8 cellular contexts compared by ENCODE assay signal in the genomic region with DNA sequence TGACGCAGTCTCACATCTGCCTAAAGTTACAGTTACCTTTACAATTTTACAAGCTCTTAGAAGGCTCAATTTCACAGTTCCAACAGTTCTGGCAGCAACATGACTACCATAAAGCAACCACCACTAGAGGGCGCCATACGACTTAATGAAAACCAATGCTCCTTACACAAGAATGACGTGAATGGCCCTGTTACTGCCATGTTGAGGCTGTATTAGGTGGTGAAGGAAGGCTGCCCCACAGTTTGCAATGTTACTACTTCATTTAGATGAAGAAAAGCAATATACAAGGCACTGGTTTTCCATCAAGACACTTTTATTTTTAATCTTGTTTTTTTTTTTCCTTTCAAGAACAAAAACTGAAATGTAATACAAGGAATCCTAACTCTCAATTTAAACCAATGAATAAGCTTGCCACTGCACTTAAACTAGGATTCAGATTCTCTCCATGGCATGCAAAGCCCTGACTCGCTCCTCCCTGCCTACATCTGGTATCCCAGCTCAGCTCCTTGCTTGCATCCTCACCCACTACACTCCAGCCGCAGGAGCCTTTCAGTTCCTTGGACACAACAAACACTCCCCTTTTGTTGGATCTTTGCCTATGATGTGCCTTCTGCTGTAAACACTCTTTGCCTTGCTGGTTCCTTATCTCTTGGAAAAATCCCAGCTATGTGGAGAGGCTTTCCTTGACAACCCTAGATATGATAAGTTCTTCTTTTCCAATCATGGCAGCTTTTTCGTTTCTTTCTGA.
A peak's percentile ranks its signal among the peaks of the same experiment; 100 is the strongest.
DNase-seq lines count a peak whose midpoint lies in the region; ATAC-seq and TF ChIP-seq lines count a peak whose summit lies in the region.

No MANE protein-coding gene starts in this region.

- no peaks in the 10 kb centered on the region for H3K4me1 Mint-ChIP-seq in activated CD8-positive, alpha-beta memory T cell treated with anti-CD3 and anti-CD28 coated beads, Interleukin-2, amount 10 ng/mL, durations not matched to agents 7 days and 5 days
- peaks cover 3 to 4% (median 3%) of the 10 kb centered on the region in 3 donors for H3K4me1 Mint-ChIP-seq in naive B cell
- no peaks in the 10 kb centered on the region for H3K4me1 Mint-ChIP-seq in stimulated activated effector memory CD8-positive, alpha-beta T cell treated with anti-CD3 and anti-CD28 coated beads, Interleukin-12 subunit alpha, Interleukin-12 subunit beta, amount 100 ng/mL, for 72 hours

- no peaks in the 10 kb centered on the region for H3K9me3 Mint-ChIP-seq in activated CD8-positive, alpha-beta memory T cell treated with anti-CD3 and anti-CD28 coated beads, Interleukin-2, amount 10 ng/mL, durations not matched to agents 7 days and 5 days (ENCODE audit: low read depth)
- H3K9me3 Mint-ChIP-seq in naive B cell: no peaks in the 10 kb centered on the region
- no peaks in the 10 kb centered on the region for H3K9me3 Mint-ChIP-seq in stimulated activated effector memory CD8-positive, alpha-beta T cell treated with anti-CD3 and anti-CD28 coated beads, Interleukin-12 subunit alpha, Interleukin-12 subunit beta, amount 100 ng/mL, for 72 hours

- ATAC-seq in GM21390 (IDR thresholded peaks at IDR 0.05; ENCODE audit: unreplicated experiment) (peak; percentile 89), naive B cell (ENCODE audit: low read depth in 2 of 2) (peak; percentile 65 to 79)
- ATAC-seq in activated CD8-positive, alpha-beta memory T cell treated with anti-CD3 and anti-CD28 coated beads, Interleukin-2, amount 10 ng/mL, durations not matched to agents 7 days and 5 days: peak; percentile 86
- peak; percentile 89 for ATAC-seq in stimulated activated effector memory CD8-positive, alpha-beta T cell treated with anti-CD3 and anti-CD28 coated beads, Interleukin-12 subunit alpha, Interleukin-12 subunit beta, amount 100 ng/mL, for 72 hours

- H3K27me3 Mint-ChIP-seq in activated CD8-positive, alpha-beta memory T cell treated with anti-CD3 and anti-CD28 coated beads, Interleukin-2, amount 10 ng/mL, durations not matched to agents 7 days and 5 days: no peaks in the 10 kb centered on the region
- no peaks in the 10 kb centered on the region for H3K27me3 Mint-ChIP-seq in naive B cell

- peak; percentile 38 for DNase-seq in DMS114 treated with DMSO at 0.1 percent for 48 hours (lab: John Stamatoyannopoulos, UW; ENCODE audit: unreplicated experiment)
- peak; percentile 54 for DNase-seq in HS-5 (ENCODE audit: low read depth)
- DNase-seq in NOMO-1 treated with dmso at 0.1 percent for 144 hours (lab: John Stamatoyannopoulos, UW; ENCODE audit: unreplicated experiment): peak; percentile 67
- DNase-seq in activated CD8-positive, alpha-beta memory T cell treated with anti-CD3 and anti-CD28 coated beads, Interleukin-2, amount 10 ng/mL, durations not matched to agents 7 days and 5 days: peak; percentile 84
- peak; percentile 48 for DNase-seq in epithelial cell of proximal tubule (ENCODE audit: low read depth)
- DNase-seq in naive B cell: peak; percentile 53
- DNase-seq in stimulated activated effector memory CD8-positive, alpha-beta T cell treated with anti-CD3 and anti-CD28 coated beads, Interleukin-12 subunit alpha, Interleukin-12 subunit beta, amount 100 ng/mL, for 72 hours (ENCODE audit: low spot score in 2 of 2): peak; percentile 65 to 86

- CTCF ChIA-PET in activated CD8-positive, alpha-beta memory T cell treated with anti-CD3 and anti-CD28 coated beads, Interleukin-2, amount 10 ng/mL, durations not matched to agents 7 days and 5 days (lab: Charles Lee): interaction anchor here (0.7 to 2.5 kb wide), 11 partner anchors 11 to 641 kb away, joined by 3 to 13 read pairs (median 3); no protein-coding TSS in a partner anchor

- peak; percentile 78 for TF ChIP-seq CTCF in epithelial cell of proximal tubule (conservative IDR thresholded peaks at IDR 0.05; ENCODE audit: low read depth, low read length)

- no peak overlapping the region for H3K4me3 Mint-ChIP-seq in activated CD8-positive, alpha-beta memory T cell treated with anti-CD3 and anti-CD28 coated beads, Interleukin-2, amount 10 ng/mL, durations not matched to agents 7 days and 5 days
- no peak overlapping the region for H3K4me3 Mint-ChIP-seq in naive B cell
- H3K4me3 Mint-ChIP-seq in stimulated activated effector memory CD8-positive, alpha-beta T cell treated with anti-CD3 and anti-CD28 coated beads, Interleukin-12 subunit alpha, Interleukin-12 subunit beta, amount 100 ng/mL, for 72 hours: no peak overlapping the region

- H3K4me3 ChIP-seq in epithelial cell of proximal tubule (ENCODE audit: low read depth, low read length): no peak overlapping the region

- H3K27ac Mint-ChIP-seq in activated CD8-positive, alpha-beta memory T cell treated with anti-CD3 and anti-CD28 coated beads, Interleukin-2, amount 10 ng/mL, durations not matched to agents 7 days and 5 days: no peak overlapping the region
- H3K27ac Mint-ChIP-seq in naive B cell: no peak overlapping the region
- no peak overlapping the region for H3K27ac Mint-ChIP-seq in stimulated activated effector memory CD8-positive, alpha-beta T cell treated with anti-CD3 and anti-CD28 coated beads, Interleukin-12 subunit alpha, Interleukin-12 subunit beta, amount 100 ng/mL, for 72 hours

- no peaks in the 10 kb centered on the region for H3K36me3 Mint-ChIP-seq in activated CD8-positive, alpha-beta memory T cell treated with anti-CD3 and anti-CD28 coated beads, Interleukin-2, amount 10 ng/mL, durations not matched to agents 7 days and 5 days
- no peaks in the 10 kb centered on the region for H3K36me3 Mint-ChIP-seq in naive B cell
- peaks cover 7% of the 10 kb centered on the region for H3K36me3 Mint-ChIP-seq in stimulated activated effector memory CD8-positive, alpha-beta T cell treated with anti-CD3 and anti-CD28 coated beads, Interleukin-12 subunit alpha, Interleukin-12 subunit beta, amount 100 ng/mL, for 72 hours
